9 cellular contexts compared by ENCODE assay signal in genomic region chr10:71998119-71998839, GRCh38. TPM values are rescaled to one million over a fixed set of nuclear protein-coding genes. Genes with fewer than 3 reads are reported as not detected.
DNase-seq lines count a peak whose midpoint lies in the region; ATAC-seq and TF ChIP-seq lines count a peak whose summit lies in the region.
"Had no signal": no experiment of that assay in that cellular context is flagged by ENCODE, and none has a peak within 500 bp of the region (broad histone marks: within the 10 kb centered on the region; RNA-seq: fewer than 3 reads in every experiment).

No MANE protein-coding gene starts in this region.

- H3K9ac ChIP-seq in MM.1S (ENCODE audit: low read length) = no peak overlapping the region

- no peaks in the 10 kb centered on the region for H3K9me3 ChIP-seq in MM.1S (replicated peaks; ENCODE audit: insufficient read depth, low read length)

- no peak overlapping the region for H3K27ac ChIP-seq in MM.1S (ENCODE audit: low read length)
- H3K27ac ChIP-seq: WERI-Rb-1 had no signal

- H3K4me3 ChIP-seq in MM.1S (ENCODE audit: low read length) = no peak overlapping the region

- H3K4me1 ChIP-seq in MM.1S (ENCODE audit: low read length) = no peaks in the 10 kb centered on the region

- H3K27me3 Mint-ChIP-seq in MCF 10A (ENCODE audit: insufficient read depth, unreplicated experiment) = no peaks in the 10 kb centered on the region

- H3K27ac Mint-ChIP-seq in MCF 10A (ENCODE audit: low read depth, unreplicated experiment) = peak overlapping the region; percentile 55

- no peaks in the 10 kb centered on the region for H3K9me2 ChIP-seq in MM.1S (replicated peaks; ENCODE audit: insufficient read depth, low read length)

- DNase-seq in C1 segment of cervical spinal cord (lab: John Stamatoyannopoulos, UW) (peak in 8 of 14 donors; percentile 40 to 92 (median 52)), MCF 10A (ENCODE audit: unreplicated experiment) (peak; percentile 66), kidney tubule cell (ENCODE audit: low spot score) (peak; percentile 56), sciatic nerve (ENCODE audit: low spot score) (no peak), activated gamma-delta T cell treated with Interleukin-2 at 50 U/mL for 16 hours (no peak), MM.1S (no peak)
- DNase-seq in activated T-cell treated with anti-CD3 and anti-CD28 coated beads, Interleukin-2, amount 50 U/mL, for 1 hour = no peak
- DNase-seq: WERI-Rb-1 had no signal

- peak overlapping the region; percentile 48 for H3K4me3 Mint-ChIP-seq in MCF 10A (ENCODE audit: unreplicated experiment)

- H3K36me3 Mint-ChIP-seq in MCF 10A (ENCODE audit: insufficient read depth, unreplicated experiment) = peaks cover 9% of the 10 kb centered on the region

- peak; percentile 2 for ATAC-seq in sciatic nerve
- no peak for ATAC-seq in HG03342 (IDR thresholded peaks at IDR 0.05; ENCODE audit: unreplicated experiment)

- no peaks in the 10 kb centered on the region for H4K20me1 ChIP-seq in MM.1S (ENCODE audit: insufficient read depth, low read length)

- no peak overlapping the region for H3K4me2 ChIP-seq in MM.1S (ENCODE audit: low read depth, low read length)

- H3K9me3 Mint-ChIP-seq in MCF 10A (ENCODE audit: unreplicated experiment) = no peaks in the 10 kb centered on the region

- no peaks in the 10 kb centered on the region for H3K79me2 ChIP-seq in MM.1S (ENCODE audit: low read length)

- POLR2A ChIA-PET in MCF 10A (lab: Yijun Ruan, JAX) = interaction anchor here (0.6 to 3.1 kb wide), 11 partner anchors 10 to 1063 kb away, joined by 3 to 28 read pairs (median 7); no protein-coding TSS in a partner anchor

- H2AFZ ChIP-seq in MM.1S (ENCODE audit: low read length) = no peak overlapping the region

- no peaks in the 10 kb centered on the region for H3K36me3 ChIP-seq in MM.1S (replicated peaks; ENCODE audit: insufficient read depth, low read length)
- H3K36me3 ChIP-seq: WERI-Rb-1 had no signal

- intact Hi-C loops in MCF 10A (cut with micrococcal nuclease) (no loop called here), sciatic nerve (cut with DNase I) (loop anchor here (5.0 kb wide), 1 partner anchor 871 kb away; no protein-coding TSS in a partner anchor)

- no TSS peak for BruUV-seq in MCF 10A (replicated peaks; lab: Mats Ljungman, UMichigan)

- peaks cover 44% of the 10 kb centered on the region for H3K4me1 Mint-ChIP-seq in MCF 10A (ENCODE audit: insufficient read depth, unreplicated experiment)

- H3F3A ChIP-seq in MM.1S (ENCODE audit: insufficient read depth, low read length) = no peaks in the 10 kb centered on the region

- no peak for TF ChIP-seq CTCF in MCF 10A (IDR thresholded peaks at IDR 0.05; ENCODE audit: unreplicated experiment)
- no peak for TF ChIP-seq CTCF in MM.1S (IDR thresholded peaks at IDR 0.05; ENCODE audit: low read length)

- CTCF ChIA-PET in MCF 10A (lab: Yijun Ruan, JAX) = interaction anchor here (0.5 to 2.5 kb wide), 8 partner anchors 10 to 347 kb away, joined by 3 to 6 read pairs (median 3); no protein-coding TSS in a partner anchor

- no peaks in the 10 kb centered on the region for H3K27me3 ChIP-seq in MM.1S (replicated peaks; ENCODE audit: insufficient read depth, low read length)

RNA-seq across cellular contexts. Expression of gene CHST3, which starts 34.1 kb away (rescaled TPM):
- total RNA-seq in MCF 10A (2022) (28.7 and 29.3 TPM in 2 replicates), sciatic nerve (36.5 TPM)

Comparison
In these comparisons a context has a peak if more than half of its experiments do, and no peak if none do; other contexts are left out.
1. DNase-seq: peak in C1 segment of cervical spinal cord (8 of 14), MCF 10A (single experiment) and kidney tubule cell (single experiment); none in sciatic nerve (single experiment), activated gamma-delta T cell treated with Interleukin-2 at 50 U/mL for 16 hours (single experiment), MM.1S (single experiment) and activated T-cell treated with anti-CD3 and anti-CD28 coated beads, Interleukin-2, amount 50 U/mL, for 1 hour (single experiment).